In genomic region chr11:62664405-62665074, GRCh38 we compare ENCODE assay signal across 1 cellular context.
TF ChIP-seq lines count a peak whose summit lies in the region.

No MANE protein-coding gene starts in this region.

TF ChIP-seq in HCT116, 20 proteins besides CTCF, POLR2A, EP300 and RAD21 (continued from another document):
- no peak for TF ChIP-seq ATF3 (IDR thresholded peaks at IDR 0.05)
- TF ChIP-seq REST (IDR thresholded peaks at IDR 0.05; ENCODE audit: low read depth), result no peak
- TF ChIP-seq JUND (IDR thresholded peaks at IDR 0.05), result no peak
- no peak for TF ChIP-seq EGR1 (IDR thresholded peaks at IDR 0.05; ENCODE audit: low read depth)
- no peak for TF ChIP-seq ZBTB33 (IDR thresholded peaks at IDR 0.05; ENCODE audit: extremely low read depth, insufficient replicate concordance, low read length)
